In genomic region chr4:6154875-6155274, GRCh38 we compare ENCODE assay signal across 26 cellular contexts. TPM values are rescaled to one million over a fixed set of nuclear protein-coding genes. Genes with fewer than 3 reads are reported as not detected.
"Had no signal": no experiment of that assay in that cellular context is flagged by ENCODE, and none has a peak within 500 bp of the region (broad histone marks: within the 10 kb centered on the region; RNA-seq: fewer than 3 reads in every experiment).

No MANE protein-coding gene starts in this region.

- H3K36me3 Mint-ChIP-seq: activated naive CD8-positive, alpha-beta T cell treated with anti-CD3 and anti-CD28 coated beads, Interleukin-2, amount 10 ng/mL, durations not matched to agents 7 days and 5 days; mesothelial cell of epicardium had no signal

- H3K27me3 ChIP-seq: cardiac muscle cell, right atrium auricular region, tibial nerve had no signal

- H3K27ac Mint-ChIP-seq: activated naive CD8-positive, alpha-beta T cell treated with anti-CD3 and anti-CD28 coated beads, Interleukin-2, amount 10 ng/mL, durations not matched to agents 7 days and 5 days; mesothelial cell of epicardium; nephron; stimulated activated naive CD8-positive, alpha-beta T cell treated with anti-CD3 and anti-CD28 coated beads, Interleukin-15, Interleukin-2, amounts not matched to agents 100 ng/mL and 50 ng/mL, for 24 hours; T-cell had no signal

- DNase-seq: activated CD4-positive, alpha-beta T cell treated with anti-CD3 and anti-CD28 coated beads, Interleukin-2, amount 50 U/mL, for 48 hours; activated CD8-positive, alpha-beta memory T cell treated with anti-CD3 and anti-CD28 coated beads, Interleukin-2, amount 50 U/mL, for 48 hours; activated effector memory CD4-positive, alpha-beta T cell treated with anti-CD3 and anti-CD28 coated beads, Interleukin-2, amount 50 U/mL, for 16 hours; activated naive CD8-positive, alpha-beta T cell treated with anti-CD3 and anti-CD28 coated beads, Interleukin-2, amount 10 ng/mL, durations not matched to agents 7 days and 5 days; activated T-cell treated with anti-CD3 and anti-CD28 coated beads, Interleukin-2, amount 50 U/mL, for 48 hours; amygdala; dermis blood vessel endothelial cell; foreskin fibroblast; hippocampal formation; stimulated activated CD4-positive, alpha-beta T cell treated with anti-CD3 and anti-CD28 coated beads, Interleukin-2, amount 100 ng/mL, for 24 hours; T-cell had no signal

- FAIRE-seq: keratinocyte, urothelium cell line had no signal

- H3K4me3 ChIP-seq: cardiac muscle cell, lung, prostate gland, right atrium auricular region, tibial nerve had no signal

- H3K9me3 Mint-ChIP-seq: activated naive CD8-positive, alpha-beta T cell treated with anti-CD3 and anti-CD28 coated beads, Interleukin-2, amount 10 ng/mL, durations not matched to agents 7 days and 5 days; mesothelial cell of epicardium; nephron; stimulated activated naive CD8-positive, alpha-beta T cell treated with anti-CD3 and anti-CD28 coated beads, Interleukin-15, Interleukin-2, amounts not matched to agents 100 ng/mL and 50 ng/mL, for 24 hours had no signal

- H3K4me3 Mint-ChIP-seq: activated naive CD8-positive, alpha-beta T cell treated with anti-CD3 and anti-CD28 coated beads, Interleukin-2, amount 10 ng/mL, durations not matched to agents 7 days and 5 days; mesothelial cell of epicardium; nephron; stimulated activated naive CD8-positive, alpha-beta T cell treated with anti-CD3 and anti-CD28 coated beads, Interleukin-15, Interleukin-2, amounts not matched to agents 100 ng/mL and 50 ng/mL, for 24 hours; T-cell had no signal

- H3K4me1 ChIP-seq: prostate gland, right atrium auricular region, tibial nerve had no signal

- H3K4me1 Mint-ChIP-seq: mesothelial cell of epicardium had no signal

- ATAC-seq: left lobe of liver, SK-N-SH treated with all-trans-retinoic acid at 6 μM for 48 hours, T-cell had no signal

- H3K36me3 ChIP-seq: cardiac muscle cell, prostate gland, right atrium auricular region, tibial nerve had no signal

- H3K9me3 ChIP-seq: prostate gland, right atrium auricular region, tibial nerve had no signal

- H3K27ac ChIP-seq: cardiac muscle cell, epithelial cell of prostate, prostate gland, right atrium auricular region, tibial nerve, VCaP had no signal

- H3K27me3 Mint-ChIP-seq: stimulated activated naive CD8-positive, alpha-beta T cell treated with anti-CD3 and anti-CD28 coated beads, Interleukin-15, Interleukin-2, amounts not matched to agents 100 ng/mL and 50 ng/mL, for 24 hours had no signal

RNA-seq across cellular contexts. Expression of gene JAKMIP1, which starts 45.5 kb away (rescaled TPM):
- total RNA-seq: dermis blood vessel endothelial cell, left lobe of liver, mesothelial cell of epicardium, osteoblast had no signal
- polyA plus RNA-seq: keratinocyte had no signal
